ENCODE assay signal across 8 cellular contexts in genomic region chr7:151342811-151343210, GRCh38. TPM values are rescaled to one million over a fixed set of nuclear protein-coding genes. Genes with fewer than 3 reads are reported as not detected.
DNase-seq lines count a peak whose midpoint lies in the region; ATAC-seq, FAIRE-seq and TF ChIP-seq lines count a peak whose summit lies in the region.

No MANE protein-coding gene starts in this region.

- POLR2A ChIA-PET in activated B cell treated with CpG ODN at 0.5 μM for 24 hours (lab: Charles Lee), result interaction anchor here (1.1 kb wide), 1 partner anchor 9 kb away, joined by 5 read pairs; no protein-coding TSS in a partner anchor

- no peak overlapping the region for H3K27ac ChIP-seq in keratinocyte (ENCODE audit: control insufficient read depth, insufficient read depth, low read length)
- peak overlapping the region in 1 of 3 donors; percentile 11 for H3K27ac ChIP-seq in thyroid gland

- peak overlapping the region; percentile 82 for H3K4me3 Mint-ChIP-seq in activated T-cell treated with anti-CD3 and anti-CD28 coated beads, Interleukin-2, amount 50 U/mL, for 24 hours
- peak overlapping the region; percentile 86 for H3K4me3 Mint-ChIP-seq in activated B cell treated with CpG ODN at 0.5 μM for 24 hours

- TF ChIP-seq POLR2A in thyroid gland (IDR thresholded peaks at IDR 0.05), result no peak

- FAIRE-seq in keratinocyte (lab: Jason Lieb, UNC), result no peak

- no peaks in the 10 kb centered on the region for H3K9me1 ChIP-seq in keratinocyte (ENCODE audit: control insufficient read depth, extremely low read depth, insufficient read depth, low read length)

- intact Hi-C loops in activated B cell treated with CpG ODN at 0.5 μM for 24 hours (cut with micrococcal nuclease) (loop anchor here (1.0 to 10.0 kb wide), 5 partner anchors 7 to 1628 kb away; partner anchors contain the start of genes CDK5, SLC4A2 and XRCC2), thyroid gland (cut with DNase I) (no loop called here)

- H3K36me3 Mint-ChIP-seq in activated T-cell treated with anti-CD3 and anti-CD28 coated beads, Interleukin-2, amount 50 U/mL, for 24 hours (ENCODE audit: low read depth), result peaks cover 36% of the 10 kb centered on the region
- peaks cover 33% of the 10 kb centered on the region for H3K36me3 Mint-ChIP-seq in activated B cell treated with CpG ODN at 0.5 μM for 24 hours (ENCODE audit: low read depth)

- peak overlapping the region; percentile 71 to 78 (median 77) for H3K4me3 ChIP-seq in keratinocyte (ENCODE audit: control insufficient read depth in 2 of 3, extremely low read depth in 1 of 3, insufficient read depth in 2 of 3, low read depth in 1 of 3, low read length in 3 of 3)
- H3K4me3 ChIP-seq in thyroid gland (replicated peaks in 1 of 3), result peak overlapping the region in 2 of 3 donors; percentile 5 to 71

- ATAC-seq in activated B cell treated with CpG ODN at 0.5 μM for 24 hours (ENCODE audit: low read depth) (no peak), GM18858 (IDR thresholded peaks at IDR 0.05; ENCODE audit: unreplicated experiment) (no peak)

- DNase-seq in activated T-cell treated with anti-CD3 and anti-CD28 coated beads, Interleukin-2, amount 50 U/mL, for 24 hours, result no peak
- no peak for DNase-seq in activated T-cell treated with anti-CD3 and anti-CD28 coated beads, Interleukin-2, amount 50 U/mL, for 1 hour
- DNase-seq in activated B cell treated with CpG ODN at 0.5 μM for 24 hours, result no peak
- DNase-seq in keratinocyte (ENCODE audit: low read depth, low spot score), result no peak
- DNase-seq in thyroid gland, result no peak
- DNase-seq in stimulated activated naive CD4-positive, alpha-beta T cell (lab: John Stamatoyannopoulos, UW), result no peak
- DNase-seq in stimulated activated CD4-positive, alpha-beta T cell treated with anti-CD3 and anti-CD28 coated beads, Interleukin-2, amount 100 ng/mL, for 48 hours, result no peak

- H3K4me2 ChIP-seq in keratinocyte (ENCODE audit: control insufficient read depth, extremely low read depth, insufficient read depth, low read depth, low read length), result peak overlapping the region; percentile 81

- H3K36me3 ChIP-seq in keratinocyte (ENCODE audit: control insufficient read depth in 2 of 2, extremely low read depth in 1 of 2, insufficient read depth in 2 of 2, low read length in 2 of 2) (peaks cover 0 to 1% of the 10 kb centered on the region in 2 experiments), thyroid gland (peaks cover 6 to 14% of the 10 kb centered on the region in 2 donors)

- H3K27me3 ChIP-seq in keratinocyte (ENCODE audit: control insufficient read depth, extremely low read depth, insufficient read depth, low read length), result no peaks in the 10 kb centered on the region
- H3K27me3 ChIP-seq in thyroid gland, result no peaks in the 10 kb centered on the region

- no peaks in the 10 kb centered on the region for H4K20me1 ChIP-seq in keratinocyte (ENCODE audit: control insufficient read depth, extremely low read depth, insufficient read depth, low read length)

- WGBS in thyroid gland, 2 donors, result 63 to 77% methylated on average over 8 of the region's 8 CpGs

- H3K9me3 ChIP-seq in keratinocyte (ENCODE audit: control insufficient read depth, low read depth, low read length), result no peaks in the 10 kb centered on the region
- H3K9me3 ChIP-seq in thyroid gland, result no peaks in the 10 kb centered on the region

- H3K9me3 Mint-ChIP-seq in activated T-cell treated with anti-CD3 and anti-CD28 coated beads, Interleukin-2, amount 50 U/mL, for 24 hours, result peaks cover 3% of the 10 kb centered on the region
- peaks cover 2% of the 10 kb centered on the region for H3K9me3 Mint-ChIP-seq in activated B cell treated with CpG ODN at 0.5 μM for 24 hours

- no peak overlapping the region for H2AFZ ChIP-seq in keratinocyte (ENCODE audit: control insufficient read depth, low read length)

- TF ChIP-seq CTCF in activated B cell treated with CpG ODN at 0.5 μM for 24 hours (IDR thresholded peaks at IDR 0.05) (no peak), keratinocyte (optimal IDR thresholded peaks at IDR 0.05 in 1 of 3, IDR thresholded peaks at IDR 0.05 in 1 of 3, conservative IDR thresholded peaks at IDR 0.05 in 1 of 3; ENCODE audit: extremely low read depth in 1 of 3, insufficient read depth in 2 of 3, low read length in 3 of 3) (peak in 1 of 3 experiments; percentile 12), thyroid gland (IDR thresholded peaks at IDR 0.05) (peak in 1 of 6 experiments; percentile 9)

- no peaks in the 10 kb centered on the region for H3K27me3 Mint-ChIP-seq in activated T-cell treated with anti-CD3 and anti-CD28 coated beads, Interleukin-2, amount 50 U/mL, for 24 hours
- H3K27me3 Mint-ChIP-seq in activated B cell treated with CpG ODN at 0.5 μM for 24 hours, result no peaks in the 10 kb centered on the region

- dilution Hi-C loops in keratinocyte (cut with MboI; ENCODE audit: extremely low pct_ligation_motif_present, low sequenced_read_pairs), result no loop called here

- H3K79me2 ChIP-seq in keratinocyte (ENCODE audit: control insufficient read depth, insufficient read depth, low read length), result peaks cover 13% of the 10 kb centered on the region

- H3K4me1 Mint-ChIP-seq in activated T-cell treated with anti-CD3 and anti-CD28 coated beads, Interleukin-2, amount 50 U/mL, for 24 hours (ENCODE audit: low read depth), result peaks cover 56% of the 10 kb centered on the region
- H3K4me1 Mint-ChIP-seq in activated B cell treated with CpG ODN at 0.5 μM for 24 hours, result peaks cover 52% of the 10 kb centered on the region

- H3K4me1 ChIP-seq in keratinocyte (ENCODE audit: control insufficient read depth, extremely low read depth, insufficient read depth, low read length) (peaks cover 3% of the 10 kb centered on the region), thyroid gland (peaks cover 11 to 12% of the 10 kb centered on the region in 2 donors)

- CTCF ChIA-PET in activated B cell treated with CpG ODN at 0.5 μM for 24 hours (lab: Charles Lee), result interaction anchor here (0.5 to 4.7 kb wide), 3 partner anchors 9 to 33 kb away, joined by 3 to 34 read pairs (median 4); no protein-coding TSS in a partner anchor

- H3K27ac Mint-ChIP-seq in activated T-cell treated with anti-CD3 and anti-CD28 coated beads, Interleukin-2, amount 50 U/mL, for 24 hours, result peak overlapping the region; percentile 94
- H3K27ac Mint-ChIP-seq in activated B cell treated with CpG ODN at 0.5 μM for 24 hours, result peak overlapping the region; percentile 86

- H3K9ac ChIP-seq in keratinocyte (ENCODE audit: control insufficient read depth, extremely low read depth, insufficient read depth, low read length), result peak overlapping the region; percentile 73

RNA-seq across cellular contexts. Expression of gene NUB1, which starts 1.2 kb away (rescaled TPM):
- total RNA-seq in activated B cell treated with CpG ODN at 0.5 μM for 24 hours (47.5 and 52.7 TPM in 2 replicates), thyroid gland (10 to 100 TPM; 56.9 to 75.5 (median 71.4) TPM)
- 27.0 to 34.6 TPM (median 30.6 TPM) in 3 replicates for polyA plus RNA-seq in keratinocyte
- polyA plus RNA-seq in keratinocyte (2011; ENCODE audit: low read depth), result 141 TPM
- 28.0 and 42.1 TPM in 2 replicates for polyA plus RNA-seq in keratinocyte (2011; cell fraction: cytosol; rRNA removed)
- 34.8 and 41.7 TPM in 2 replicates for polyA plus RNA-seq in keratinocyte (2011; cell fraction: nucleus; rRNA removed)
- 29.9 and 36.0 TPM in 2 replicates for polyA plus RNA-seq in keratinocyte (2012; ENCODE audit: low replicate concordance)
- 13.9 to 23.4 TPM (median 20.4 TPM) in 3 replicates for polyA minus RNA-seq in keratinocyte
- 23.8 TPM for polyA minus RNA-seq in keratinocyte (2011; cell fraction: cytosol; rRNA and poly(A)+ RNA removed)
- polyA minus RNA-seq in keratinocyte (2011; cell fraction: nucleus; rRNA and poly(A)+ RNA removed), result 20.4 and 21.5 TPM in 2 replicates
